In genomic region chr7:142120474-142121000, GRCh38 we compare ENCODE assay signal across 23 cellular contexts. TPM values are rescaled to one million over a fixed set of nuclear protein-coding genes. Genes with fewer than 3 reads are reported as not detected.
DNase-seq lines count a peak whose midpoint lies in the region; ATAC-seq and TF ChIP-seq lines count a peak whose summit lies in the region.
"Had no signal": no experiment of that assay in that cellular context is flagged by ENCODE, and none has a peak within 500 bp of the region (broad histone marks: within the 10 kb centered on the region; RNA-seq: fewer than 3 reads in every experiment).

No MANE protein-coding gene starts in this region.

- H3K9me3 Mint-ChIP-seq in Caco-2 (ENCODE audit: unreplicated experiment) = no peaks in the 10 kb centered on the region
- no peaks in the 10 kb centered on the region for H3K9me3 Mint-ChIP-seq in progenitor cell of endocrine pancreas (ENCODE audit: low read depth)
- H3K9me3 Mint-ChIP-seq in stimulated activated naive B cell treated with anti-CD40 and anti-IgM and Interleukin-4, amounts not matched to agents 10 μg/mL and 1 μg/mL and 100 μg/mL, for 72 hours = no peaks in the 10 kb centered on the region

- no peaks in the 10 kb centered on the region for H3K27me3 ChIP-seq in Caco-2 (replicated peaks; ENCODE audit: control insufficient read depth, insufficient read depth, low read length)

- H3K9me3 ChIP-seq in Caco-2 = no peaks in the 10 kb centered on the region

- H3K4me1 Mint-ChIP-seq in Caco-2 (ENCODE audit: low read depth, unreplicated experiment) (peaks cover 9% of the 10 kb centered on the region), progenitor cell of endocrine pancreas (ENCODE audit: low read depth) (peaks cover 11% of the 10 kb centered on the region)
- H3K4me1 Mint-ChIP-seq in stimulated activated naive B cell treated with anti-CD40 and anti-IgM and Interleukin-4, amounts not matched to agents 10 μg/mL and 1 μg/mL and 100 μg/mL, for 72 hours = no peaks in the 10 kb centered on the region
- H3K4me1 Mint-ChIP-seq: B cell; CD8-positive, alpha-beta memory T cell had no signal

- H3K36me3 ChIP-seq in Caco-2 (ENCODE audit: control insufficient read depth, insufficient read depth, low read length) = no peaks in the 10 kb centered on the region

- H3K4me3 ChIP-seq in Caco-2 (ENCODE audit: low read depth, low read length) (no peak overlapping the region), epithelial cell of esophagus (ENCODE audit: low read length) (no peak overlapping the region)
- H3K4me3 ChIP-seq: SK-N-MC had no signal

- H3K4me3 Mint-ChIP-seq in Caco-2 (ENCODE audit: unreplicated experiment) = no peak overlapping the region
- H3K4me3 Mint-ChIP-seq in progenitor cell of endocrine pancreas (ENCODE audit: low read depth) = no peak overlapping the region
- no peak overlapping the region for H3K4me3 Mint-ChIP-seq in stimulated activated naive B cell treated with anti-CD40 and anti-IgM and Interleukin-4, amounts not matched to agents 10 μg/mL and 1 μg/mL and 100 μg/mL, for 72 hours
- H3K4me3 Mint-ChIP-seq: B cell; CD8-positive, alpha-beta memory T cell had no signal

- TF ChIP-seq CTCF in Caco-2 (IDR thresholded peaks at IDR 0.05; ENCODE audit: insufficient read depth in 1 of 2, low read depth in 1 of 2, low read length in 1 of 2, severe bottlenecking in 1 of 2, unreplicated experiment in 1 of 2) (no peak), epithelial cell of esophagus (IDR thresholded peaks at IDR 0.05; ENCODE audit: insufficient read depth, low read depth, low read length, missing control alignments) (no peak), progenitor cell of endocrine pancreas (IDR thresholded peaks at IDR 0.05; ENCODE audit: unreplicated experiment) (no peak)

- no peak for ATAC-seq in HG03439 (IDR thresholded peaks at IDR 0.05; ENCODE audit: unreplicated experiment)
- no peak for ATAC-seq in stimulated activated naive B cell treated with anti-CD40 and anti-IgM and Interleukin-4, amounts not matched to agents 10 μg/mL and 1 μg/mL and 100 μg/mL, for 72 hours (replicated peaks)
- ATAC-seq: Panc1 had no signal

- H3K4me1 ChIP-seq in Caco-2 = peaks cover 17% of the 10 kb centered on the region

- no TSS peak for BruUV-seq in Caco-2 (replicated peaks; lab: Mats Ljungman, UMichigan)

- DNase-seq in Caco-2 = no peak
- peak; percentile 43 for DNase-seq in NCI-H526 treated with DMSO at 0.1 percent for 48 hours (lab: John Stamatoyannopoulos, UW)
- DNase-seq in epithelial cell of esophagus (ENCODE audit: low read depth) = peak; percentile 66
- no peak for DNase-seq in progenitor cell of endocrine pancreas (ENCODE audit: low spot score, unreplicated experiment)
- DNase-seq in activated effector memory CD4-positive, alpha-beta T cell treated with anti-CD3 and anti-CD28 coated beads, Interleukin-2, amount 50 U/mL, for 16 hours = no peak
- no peak for DNase-seq in stimulated activated naive B cell treated with anti-CD40 and anti-IgM and Interleukin-4, amounts not matched to agents 10 μg/mL and 1 μg/mL and 100 μg/mL, for 72 hours
- DNase-seq: CD8-positive, alpha-beta memory T cell; H7; KBM-7; NCI-H1105 treated with DMSO at 0.1 percent for 48 hours; NCI-H146; NCI-H1930; NCI-H2107; NCI-H446 treated with DMSO at 0.1 percent for 48 hours; NCI-H69; SIG-M5 had no signal

- CTCF ChIA-PET in Caco-2 (lab: Charles Lee) = interaction anchor here (1.0 kb wide), 1 partner anchor 33 kb away, joined by 3 read pairs; no protein-coding TSS in a partner anchor

- H3K27ac Mint-ChIP-seq in Caco-2 (ENCODE audit: unreplicated experiment) = peak overlapping the region; percentile 66
- H3K27ac Mint-ChIP-seq in progenitor cell of endocrine pancreas = peak overlapping the region; percentile 35
- no peak overlapping the region for H3K27ac Mint-ChIP-seq in stimulated activated naive B cell treated with anti-CD40 and anti-IgM and Interleukin-4, amounts not matched to agents 10 μg/mL and 1 μg/mL and 100 μg/mL, for 72 hours
- H3K27ac Mint-ChIP-seq: B cell; CD8-positive, alpha-beta memory T cell had no signal

- H3K36me3 Mint-ChIP-seq in Caco-2 (ENCODE audit: insufficient read depth, unreplicated experiment) (no peaks in the 10 kb centered on the region), progenitor cell of endocrine pancreas (ENCODE audit: insufficient read depth) (no peaks in the 10 kb centered on the region)
- H3K36me3 Mint-ChIP-seq in stimulated activated naive B cell treated with anti-CD40 and anti-IgM and Interleukin-4, amounts not matched to agents 10 μg/mL and 1 μg/mL and 100 μg/mL, for 72 hours = no peaks in the 10 kb centered on the region
- H3K36me3 Mint-ChIP-seq: CD8-positive, alpha-beta memory T cell had no signal

- intact Hi-C loops in Caco-2 (cut with micrococcal nuclease; ENCODE audit: unreplicated experiment) = loop anchor here (1.0 kb wide), 1 partner anchor 20 kb away; no protein-coding TSS in a partner anchor

- H3K27me3 Mint-ChIP-seq in Caco-2 (ENCODE audit: insufficient read depth, unreplicated experiment) (no peaks in the 10 kb centered on the region), progenitor cell of endocrine pancreas (no peaks in the 10 kb centered on the region)
- H3K27me3 Mint-ChIP-seq in stimulated activated naive B cell treated with anti-CD40 and anti-IgM and Interleukin-4, amounts not matched to agents 10 μg/mL and 1 μg/mL and 100 μg/mL, for 72 hours = no peaks in the 10 kb centered on the region
- H3K27me3 Mint-ChIP-seq: B cell had no signal

- POLR2A ChIA-PET in Caco-2 (lab: Charles Lee) = no interaction called here

RNA-seq across cellular contexts. Expression of gene MGAM2, which starts 9.0 kb away (rescaled TPM):
- total RNA-seq in Caco-2 (2022) (0.70 and 0.93 TPM in 2 replicates), progenitor cell of endocrine pancreas (1.2 and 1.6 TPM in 2 replicates)
- total RNA-seq: B cell; CD8-positive, alpha-beta memory T cell; H7; LHCN-M2; MCF 10A; OCI-LY7 had no signal

Comparison
In these comparisons a context has a peak if more than half of its experiments do, and no peak if none do; other contexts are left out.
1. DNase-seq: peak in NCI-H526 treated with DMSO at 0.1 percent for 48 hours (single experiment) and epithelial cell of esophagus (single experiment); none in Caco-2 (0 of 2), progenitor cell of endocrine pancreas (single experiment), activated effector memory CD4-positive, alpha-beta T cell treated with anti-CD3 and anti-CD28 coated beads, Interleukin-2, amount 50 U/mL, for 16 hours (single experiment) and stimulated activated naive B cell treated with anti-CD40 and anti-IgM and Interleukin-4, amounts not matched to agents 10 μg/mL and 1 μg/mL and 100 μg/mL, for 72 hours (single experiment).